ENCODE assay signal across 1 cellular context in genomic region chr2:53829252-53829651, GRCh38.
TF ChIP-seq lines count a peak whose summit lies in the region.

No MANE protein-coding gene starts in this region.

TF ChIP-seq in K562, 482 proteins besides CTCF, POLR2A, EP300 and RAD21 (continued from another document):
- TF ChIP-seq HES1 (IDR thresholded peaks at IDR 0.05; ENCODE audit: low read depth) (no peak), TCF7L2 (IDR thresholded peaks at IDR 0.05; ENCODE audit: low read depth, low read length) (no peak), ZNF79 (CRISPR knock-in tag; IDR thresholded peaks at IDR 0.05; ENCODE audit: low read depth) (no peak), ARID3A (IDR thresholded peaks at IDR 0.05; ENCODE audit: borderline replicate concordance, low read depth, low read length) (no peak), ZNF232 (CRISPR knock-in tag; IDR thresholded peaks at IDR 0.05) (no peak), ZNF24 (IDR thresholded peaks at IDR 0.05) (no peak), ZNF696 (CRISPR knock-in tag; conservative IDR thresholded peaks at IDR 0.05) (no peak), NFATC3 (IDR thresholded peaks at IDR 0.05) (no peak), CCAR2 (IDR thresholded peaks at IDR 0.05; ENCODE audit: low read depth, low read length) (no peak), HMGN3 (IDR thresholded peaks at IDR 0.05; ENCODE audit: borderline replicate concordance, extremely low read depth, insufficient read length, low read depth, low read length) (no peak), MYBL2 (IDR thresholded peaks at IDR 0.05; ENCODE audit: low read depth) (no peak), MYBL2 (CRISPR knock-in tag; IDR thresholded peaks at IDR 0.05; ENCODE audit: borderline replicate concordance) (no peak), PHF21A (IDR thresholded peaks at IDR 0.05; ENCODE audit: borderline replicate concordance, low read depth) (no peak), ZNF512 (tag; IDR thresholded peaks at IDR 0.05) (no peak), STAT5A (IDR thresholded peaks at IDR 0.05; ENCODE audit: borderline replicate concordance, low read length) (no peak)
